ENCODE assay signal across 15 cellular contexts in the genomic region with DNA sequence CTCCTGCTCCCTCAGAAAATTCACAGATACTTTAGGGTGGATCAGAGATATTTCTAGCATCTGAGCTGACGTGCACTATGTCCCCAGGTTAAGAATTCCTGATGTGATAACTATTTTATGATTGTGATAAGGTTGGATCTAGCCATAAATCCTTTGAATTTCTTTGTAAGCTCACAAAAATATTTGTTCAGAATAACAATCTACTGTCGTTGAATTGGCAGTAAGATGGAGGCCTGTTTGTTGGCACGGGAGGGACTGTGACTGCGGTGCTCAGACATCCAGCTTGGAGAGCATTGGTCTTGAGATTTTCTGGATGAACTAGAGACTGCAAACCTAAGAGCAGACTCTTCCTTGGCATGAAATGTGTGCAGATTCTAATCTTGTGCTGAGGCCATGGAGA.
A peak's percentile ranks its signal among the peaks of the same experiment; 100 is the strongest.
DNase-seq lines count a peak whose midpoint lies in the region; ATAC-seq, FAIRE-seq and TF ChIP-seq lines count a peak whose summit lies in the region.
"Had no signal": no experiment of that assay in that cellular context is flagged by ENCODE, and none has a peak within 500 bp of the region (broad histone marks: within the 10 kb centered on the region; RNA-seq: fewer than 3 reads in every experiment).

No MANE protein-coding gene starts in this region.

- H3K4me3 ChIP-seq in Karpas-422 (ENCODE audit: low read length) (no peak overlapping the region; the same call in 1 of the 2 replicates), GM12878 (no peak overlapping the region), neural progenitor cell (no peak overlapping the region)
- H3K4me3 ChIP-seq: K562 had no signal

- CTCF ChIA-PET in GM12878 (lab: Yijun Ruan, JAX), result interaction anchor here (1.3 kb wide), 2 partner anchors 13 to 108 kb away, joined by 3 to 5 read pairs; no protein-coding TSS in a partner anchor

- 69% methylated on average over 4 of the region's 4 CpGs for WGBS in GM12878 (ENCODE audit: insufficient coverage, insufficient replicate concordance, low lambda C conversion rate, missing lambda C conversion rate)

- intact Hi-C loops in GM12878 (cut with micrococcal nuclease; ENCODE audit: unreplicated experiment), result no loop called here

- RAD21 ChIA-PET in GM12878 (lab: Charles Lee; ENCODE audit: unreplicated experiment), result interaction anchor here (1.2 kb wide), 1 partner anchor 26 kb away, joined by 3 read pairs; no protein-coding TSS in a partner anchor

- H3K9me3 ChIP-seq in Karpas-422 (ENCODE audit: low read length), result no peaks in the 10 kb centered on the region
- no peaks in the 10 kb centered on the region for H3K9me3 ChIP-seq in GM12878 (replicated peaks; ENCODE audit: control insufficient read depth, insufficient read depth, low read length)
- H3K9me3 ChIP-seq in neural progenitor cell (ENCODE audit: low read depth), result no peaks in the 10 kb centered on the region

- BruUV-seq in GM12878 (replicated peaks; lab: Mats Ljungman, UMichigan), result no TSS peak

- H3K36me3 Mint-ChIP-seq in neural progenitor cell, result no peaks in the 10 kb centered on the region
- H3K36me3 Mint-ChIP-seq in naive thymus-derived CD8-positive, alpha-beta T cell, result peaks cover 0 to 13% (median 8%) of the 10 kb centered on the region in 3 donors
- peaks cover 2% of the 10 kb centered on the region for H3K36me3 Mint-ChIP-seq in effector memory CD8-positive, alpha-beta T cell (ENCODE audit: insufficient read depth)

- H4K20me1 ChIP-seq in Karpas-422 (ENCODE audit: insufficient read depth, low read depth, low read length), result peaks cover 3% of the 10 kb centered on the region; the same call in 1 of the 2 replicates
- no peaks in the 10 kb centered on the region; the same call in 1 of the 2 replicates for H4K20me1 ChIP-seq in GM12878 (ENCODE audit: control insufficient read depth, insufficient read depth)
- peaks cover 32% of the 10 kb centered on the region for H4K20me1 ChIP-seq in neural progenitor cell (ENCODE audit: low read depth)

- TF ChIP-seq RAD21 in GM12878 (IDR thresholded peaks at IDR 0.05; ENCODE audit: insufficient read depth, low read depth, low read length), result no peak

- no peak overlapping the region for H3K4me3 Mint-ChIP-seq in neural progenitor cell
- H3K4me3 Mint-ChIP-seq in naive thymus-derived CD8-positive, alpha-beta T cell, result no peak overlapping the region
- H3K4me3 Mint-ChIP-seq in effector memory CD8-positive, alpha-beta T cell, result no peak overlapping the region
- H3K4me3 Mint-ChIP-seq: CD8-positive, alpha-beta T cell had no signal

- H3K27me3 ChIP-seq in Karpas-422 (ENCODE audit: low read length) (no peaks in the 10 kb centered on the region), GM12878 (replicated peaks in 1 of 2; ENCODE audit: control insufficient read depth in 2 of 2, insufficient read depth in 2 of 2, low read length in 1 of 2) (no peaks in the 10 kb centered on the region), neural progenitor cell (no peaks in the 10 kb centered on the region)

- H3K9me2 ChIP-seq in Karpas-422 (replicated peaks; ENCODE audit: insufficient read depth, low read length), result no peaks in the 10 kb centered on the region

- H3K9me3 Mint-ChIP-seq in neural progenitor cell, result no peaks in the 10 kb centered on the region
- H3K9me3 Mint-ChIP-seq in naive thymus-derived CD8-positive, alpha-beta T cell, result no peaks in the 10 kb centered on the region
- H3K9me3 Mint-ChIP-seq in effector memory CD8-positive, alpha-beta T cell, result no peaks in the 10 kb centered on the region
- H3K9me3 Mint-ChIP-seq: CD8-positive, alpha-beta T cell had no signal

- peaks cover 93% of the 10 kb centered on the region for H3K79me2 ChIP-seq in Karpas-422 (ENCODE audit: low read length)
- H3K79me2 ChIP-seq in GM12878 (ENCODE audit: control insufficient read depth, insufficient read depth, low read length), result peaks cover 19% of the 10 kb centered on the region
- peaks cover 10% of the 10 kb centered on the region for H3K79me2 ChIP-seq in neural progenitor cell (ENCODE audit: low read depth)

- no peak for TF ChIP-seq EP300 in GM12878 (IDR thresholded peaks at IDR 0.05; ENCODE audit: borderline replicate concordance in 1 of 2, control insufficient read depth in 1 of 2, low read depth in 2 of 2, low read length in 2 of 2)

- no peak for TF ChIP-seq CTCF in C4-2B (conservative IDR thresholded peaks at IDR 0.05)
- TF ChIP-seq CTCF in GM12878 (IDR thresholded peaks at IDR 0.05 in 2 of 3, conservative IDR thresholded peaks at IDR 0.05 in 1 of 3; ENCODE audit: control insufficient read depth in 2 of 3, extremely low read depth in 1 of 3, insufficient read depth in 1 of 3, low read depth in 3 of 3, low read length in 3 of 3), result no peak
- TF ChIP-seq CTCF in neural progenitor cell (IDR thresholded peaks at IDR 0.05), result no peak
- no peak for TF ChIP-seq CTCF in omental fat pad (IDR thresholded peaks at IDR 0.05)

- SMC1A ChIA-PET in GM12878 (lab: Charles Lee; ENCODE audit: uncharacterized antibody, unreplicated experiment), result interaction anchor here (0.6 to 4.4 kb wide), 7 partner anchors 11 to 209 kb away, joined by 3 to 19 read pairs (median 4); no protein-coding TSS in a partner anchor

- H3K36me3 ChIP-seq in Karpas-422 (ENCODE audit: insufficient read depth, low read length) (peaks cover 3% of the 10 kb centered on the region; the same call in 1 of the 2 replicates), GM12878 (ENCODE audit: control insufficient read depth in 2 of 2, insufficient read depth in 2 of 2, low read length in 1 of 2) (peaks cover 7 to 13% of the 10 kb centered on the region in 2 experiments), neural progenitor cell (no peaks in the 10 kb centered on the region)

- ATAC-seq in GM12878, result no peak
- ATAC-seq in naive thymus-derived CD8-positive, alpha-beta T cell, result no peak
- no peak for ATAC-seq in omental fat pad (ENCODE audit: low FRiP score)
- ATAC-seq in effector memory CD8-positive, alpha-beta T cell (replicated peaks), result no peak
- ATAC-seq: CD8-positive, alpha-beta T cell; Right ventricle myocardium inferior had no signal

- in situ Hi-C loops in GM12878 (cut with MboI), result no loop called here

- peak overlapping the region; percentile 68 for H3K4me2 ChIP-seq in Karpas-422 (ENCODE audit: low read depth, low read length, poor library complexity, severe bottlenecking)
- peak overlapping the region; percentile 73; the same call in 1 of the 2 replicates for H3K4me2 ChIP-seq in GM12878 (ENCODE audit: control insufficient read depth, insufficient read depth)
- H3K4me2 ChIP-seq in neural progenitor cell, result peak overlapping the region; percentile 64

- no peak overlapping the region for H2AFZ ChIP-seq in Karpas-422 (ENCODE audit: low read length)
- H2AFZ ChIP-seq in GM12878 (ENCODE audit: control insufficient read depth, low read depth, low read length), result no peak overlapping the region
- H2AFZ ChIP-seq in neural progenitor cell (replicated peaks), result no peak overlapping the region

- no peak for FAIRE-seq in GM12878 (lab: Jason Lieb, UNC)
- FAIRE-seq: HTR-8/SVneo, K562 had no signal

- H3K27ac ChIP-seq in C4-2B (peak overlapping the region; percentile 11; the same call in 1 of the 2 replicates), Karpas-422 (ENCODE audit: low read length) (peak overlapping the region; percentile 73), GM12878 (ENCODE audit: control insufficient read depth, insufficient read depth) (peak overlapping the region; percentile 70), neural progenitor cell (peak overlapping the region; percentile 78)

- DNase-seq in Karpas-422, result no peak
- DNase-seq in GM12878 (ENCODE audit: low read depth, low spot score), result no peak
- DNase-seq in neural progenitor cell (ENCODE audit: low spot score), result no peak
- DNase-seq in naive thymus-derived CD8-positive, alpha-beta T cell, result no peak
- DNase-seq in omental fat pad (ENCODE audit: low spot score), result no peak
- no peak for DNase-seq in effector memory CD8-positive, alpha-beta T cell
- DNase-seq: CD8-positive, alpha-beta T cell; EL; NCI-H1092 treated with DMSO at 0.1 percent for 48 hours; NCI-H1694 treated with DMSO at 0.1 percent for 48 hours; NCI-H774 had no signal

- H3K4me1 Mint-ChIP-seq in neural progenitor cell, result peaks cover 14% of the 10 kb centered on the region
- peaks cover 22 to 48% (median 43%) of the 10 kb centered on the region in 4 donors for H3K4me1 Mint-ChIP-seq in naive thymus-derived CD8-positive, alpha-beta T cell
- peaks cover 22 to 29% of the 10 kb centered on the region in 2 donors for H3K4me1 Mint-ChIP-seq in effector memory CD8-positive, alpha-beta T cell (ENCODE audit: low read depth in 2 of 2)

- H3F3A ChIP-seq in neural progenitor cell (ENCODE audit: low read depth), result peaks cover 34% of the 10 kb centered on the region

- H3K27ac Mint-ChIP-seq in neural progenitor cell, result peak overlapping the region; percentile 74
- H3K27ac Mint-ChIP-seq in naive thymus-derived CD8-positive, alpha-beta T cell, result peak overlapping the region in 1 of 10 donors; percentile 7
- no peak overlapping the region for H3K27ac Mint-ChIP-seq in effector memory CD8-positive, alpha-beta T cell
- H3K27ac Mint-ChIP-seq: CD8-positive, alpha-beta T cell had no signal

- POLR2A ChIA-PET in GM12878 (lab: Charles Lee), result no interaction called here
- POLR2A ChIA-PET in naive thymus-derived CD8-positive, alpha-beta T cell (lab: Charles Lee), result no interaction called here

- H3K9ac ChIP-seq in Karpas-422 (ENCODE audit: low read length) (peak overlapping the region; percentile 56), GM12878 (ENCODE audit: control insufficient read depth, insufficient read depth, low read length) (no peak overlapping the region; the same call in 1 of the 2 replicates), neural progenitor cell (no peak overlapping the region)

- H3K4me1 ChIP-seq in Karpas-422 (ENCODE audit: low read length) (peaks cover 86% of the 10 kb centered on the region), GM12878 (ENCODE audit: control insufficient read depth, insufficient read depth, low read length) (peaks cover 55% of the 10 kb centered on the region), neural progenitor cell (peaks cover 80% of the 10 kb centered on the region)

- no peak for TF ChIP-seq POLR2A in GM12878 (IDR thresholded peaks at IDR 0.05; ENCODE audit: low read depth, low read length)

- peaks cover 5% of the 10 kb centered on the region for H3K27me3 Mint-ChIP-seq in neural progenitor cell (ENCODE audit: insufficient read depth, low read depth)
- no peaks in the 10 kb centered on the region for H3K27me3 Mint-ChIP-seq in naive thymus-derived CD8-positive, alpha-beta T cell
- no peaks in the 10 kb centered on the region for H3K27me3 Mint-ChIP-seq in effector memory CD8-positive, alpha-beta T cell

TF ChIP-seq in GM12878, 131 proteins besides CTCF, POLR2A, EP300 and RAD21 (continues in another document):
- TF ChIP-seq SMC3 (IDR thresholded peaks at IDR 0.05; ENCODE audit: borderline replicate concordance, low read length), result no peak
- TF ChIP-seq BMI1 (IDR thresholded peaks at IDR 0.05; ENCODE audit: borderline replicate concordance), result no peak
- no peak for TF ChIP-seq HDAC6 (IDR thresholded peaks at IDR 0.05; ENCODE audit: unreplicated experiment)
- no peak for TF ChIP-seq EGR1 (IDR thresholded peaks at IDR 0.05; ENCODE audit: borderline replicate concordance in 1 of 2, low read depth in 2 of 2, low read length in 2 of 2)

Comparison
In these comparisons a context has a peak if more than half of its experiments do, and no peak if none do; other contexts are left out.
1. H3K27ac ChIP-seq: peak in every context shown above with its lines; median percentile 78 in neural progenitor cell; 73 in Karpas-422; 70 in GM12878; 11 in C4-2B.